ENCODE assay signal across 39 cellular contexts in the genomic region with DNA sequence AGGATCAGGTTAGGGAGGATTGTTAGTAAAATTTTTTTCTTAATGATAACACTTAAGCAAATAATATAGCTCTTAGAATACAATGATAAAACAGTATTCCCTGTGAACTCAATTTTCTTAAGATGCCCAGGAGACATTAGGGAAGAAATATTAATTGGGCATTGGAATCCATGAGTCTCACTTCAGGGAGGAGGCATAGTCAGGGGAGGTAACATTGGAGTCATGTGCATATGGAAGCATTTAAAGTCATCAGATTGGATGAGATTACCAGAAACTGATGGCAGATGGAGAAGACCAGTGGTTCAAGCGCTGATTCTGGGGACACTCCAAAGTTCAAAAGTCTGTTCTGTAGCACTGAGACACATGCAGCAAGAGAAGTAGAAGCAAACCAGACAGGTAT. TPM values are rescaled to one million over a fixed set of nuclear protein-coding genes. Genes with fewer than 3 reads are reported as not detected.
"Had no signal": no experiment of that assay in that cellular context is flagged by ENCODE, and none has a peak within 500 bp of the region (broad histone marks: within the 10 kb centered on the region; RNA-seq: fewer than 3 reads in every experiment).

A gene with protein sequence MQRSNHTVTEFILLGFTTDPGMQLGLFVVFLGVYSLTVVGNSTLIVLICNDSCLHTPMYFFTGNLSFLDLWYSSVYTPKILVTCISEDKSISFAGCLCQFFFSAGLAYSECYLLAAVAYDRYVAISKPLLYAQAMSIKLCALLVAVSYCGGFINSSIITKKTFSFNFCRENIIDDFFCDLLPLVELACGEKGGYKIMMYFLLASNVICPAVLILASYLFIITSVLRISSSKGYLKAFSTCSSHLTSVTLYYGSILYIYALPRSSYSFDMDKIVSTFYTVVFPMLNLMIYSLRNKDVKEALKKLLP (plus strand): TSS at position 301 of the 400 bp plus-strand sequence. CDS start 1,293 bp downstream, outside the sequence.

- H3K27me3 ChIP-seq: adrenal gland, ascending aorta, body of pancreas, brain microvascular endothelial cell, breast epithelium, cardiac muscle cell had no signal

- DNase-seq: activated effector memory CD4-positive, alpha-beta T cell treated with anti-CD3 and anti-CD28 coated beads, Interleukin-2, amount 50 U/mL, for 16 hours; activated effector memory CD4-positive, alpha-beta T cell treated with Interleukin-2 at 50 U/mL for 16 hours; activated gamma-delta T cell; activated gamma-delta T cell treated with Interleukin-2 at 50 U/mL for 16 hours; activated naive CD4-positive, alpha-beta T cell; activated naive CD4-positive, alpha-beta T cell treated with anti-CD3 and anti-CD28 coated beads for 36 hours; activated naive CD4-positive, alpha-beta T cell treated with anti-CD3 and anti-CD28 coated beads, Interleukin-2, amount 10 ng/mL, durations not matched to agents 7 days and 5 days; activated naive CD4-positive, alpha-beta T cell treated with anti-CD3 and anti-CD28 coated beads, Interleukin-2, amount 50 U/mL, for 16 hours; activated naive CD4-positive, alpha-beta T cell treated with Interleukin-2 at 50 U/mL for 16 hours; activated naive CD8-positive, alpha-beta T cell treated with anti-CD3 and anti-CD28 coated beads for 36 hours; activated naive CD8-positive, alpha-beta T cell treated with anti-CD3 and anti-CD28 coated beads, Interleukin-2, amount 10 ng/mL, durations not matched to agents 7 days and 5 days; activated naive CD8-positive, alpha-beta T cell treated with anti-CD3 and anti-CD28 coated beads, Interleukin-2, amount 50 U/mL, for 24 hours; activated T-cell treated with anti-CD3 and anti-CD28 coated beads, Interleukin-2, amount 50 U/mL, for 1 hour; activated T-cell treated with anti-CD3 and anti-CD28 coated beads, Interleukin-2, amount 50 U/mL, for 24 hours; activated T-cell treated with anti-CD3 and anti-CD28 coated beads, Interleukin-2, amount 50 U/mL, for 4 hours; activated T-cell treated with anti-CD3 and anti-CD28 coated beads, Interleukin-2, amount 50 U/mL, for 48 hours; activated T-cell treated with anti-CD3 and anti-CD28 coated beads, Interleukin-2, amount 50 U/mL, for 72 hours; adrenal gland; amniotic stem cell; amygdala; anterior cingulate cortex; aorta; body of pancreas; brain microvascular endothelial cell; caudate nucleus; central memory CD4-positive, alpha-beta T cell; cerebellar nuclear complex had no signal

- H3K36me3 ChIP-seq: adrenal gland, ascending aorta, brain microvascular endothelial cell, breast epithelium, cardiac muscle cell had no signal

- H3K4me1 ChIP-seq: adrenal gland, ascending aorta, body of pancreas, breast epithelium had no signal

- H3K9me3 ChIP-seq: adrenal gland, ascending aorta, body of pancreas, breast epithelium had no signal

- ATAC-seq: activated naive CD4-positive, alpha-beta T cell treated with anti-CD3 and anti-CD28 coated beads, Interleukin-2, amount 50 U/mL, for 72 hours; activated naive CD8-positive, alpha-beta T cell treated with anti-CD3 and anti-CD28 coated beads, Interleukin-2, amount 50 U/mL, for 24 hours; activated T-cell treated with anti-CD3 and anti-CD28 coated beads, Interleukin-2, amount 50 U/mL, for 4 hours; activated T-cell treated with anti-CD3 and anti-CD28 coated beads, Interleukin-2, amount 50 U/mL, for 72 hours; activated T-helper 17 cell treated with anti-CD3 and anti-CD28 coated beads, Interleukin-2, amount 50 U/mL, for 72 hours; body of pancreas had no signal

- H3K4me3 ChIP-seq: adrenal gland, ascending aorta, body of pancreas, breast epithelium, cardiac muscle cell had no signal

- FAIRE-seq: astrocyte had no signal

- H3K27ac ChIP-seq: adrenal gland, ascending aorta, body of pancreas, brain microvascular endothelial cell, breast epithelium, cardiac muscle cell had no signal

RNA-seq across cellular contexts. Expression of the gene that starts here (rescaled TPM):
- total RNA-seq: activated naive CD4-positive, alpha-beta T cell treated with anti-CD3 and anti-CD28 coated beads for 36 hours; activated naive CD4-positive, alpha-beta T cell treated with anti-CD3 and anti-CD28 coated beads, Interleukin-2, amount 50 U/mL, for 72 hours; activated naive CD8-positive, alpha-beta T cell treated with anti-CD3 and anti-CD28 coated beads for 36 hours; activated naive CD8-positive, alpha-beta T cell treated with anti-CD3 and anti-CD28 coated beads, Interleukin-2, amount 10 ng/mL, durations not matched to agents 7 days and 5 days; activated T-cell treated with anti-CD3 and anti-CD28 coated beads, Interleukin-2, amount 50 U/mL, for 4 hours; activated T-cell treated with anti-CD3 and anti-CD28 coated beads, Interleukin-2, amount 50 U/mL, for 72 hours; activated T-helper 1 cell treated with anti-CD3 and anti-CD28 coated beads, Interleukin-12 subunit alpha, Interleukin-12 subunit beta, Interleukin-2, Interleukin-4 antibody, amounts not matched to agents 30 ng/mL and 10 ng/mL and 1 ng/mL, durations not matched to agents 14 hours and 24 hours and 36 hours; activated T-helper 17 cell treated with anti-CD3 and anti-CD28 coated beads, Interleukin-2, amount 50 U/mL, for 72 hours; activated T-helper 2 cell treated with anti-CD3 and anti-CD28 coated beads, Interferon-gamma antibody, Interleukin-2, Interleukin-4, amounts not matched to agents 10 μg/mL and 5 μg/mL and 100 μg/mL, durations not matched to agents 14 hours and 24 hours and 36 hours; adrenal gland; aorta; ascending aorta; astrocyte; body of pancreas; breast epithelium; cardiac muscle cell; cardiac septum; cerebellum; chondrocyte had no signal
- polyA plus RNA-seq: adipose tissue, adrenal gland, aorta, cardiac muscle cell had no signal
